In genomic region chr6:110329348-110329728, GRCh38 we compare ENCODE assay signal across 13 cellular contexts. TPM values are rescaled to one million over a fixed set of nuclear protein-coding genes. Genes with fewer than 3 reads are reported as not detected.
DNase-seq lines count a peak whose midpoint lies in the region; ATAC-seq and TF ChIP-seq lines count a peak whose summit lies in the region.
"Had no signal": no experiment of that assay in that cellular context is flagged by ENCODE, and none has a peak within 500 bp of the region (broad histone marks: within the 10 kb centered on the region; RNA-seq: fewer than 3 reads in every experiment).

No MANE protein-coding gene starts in this region.

- ATAC-seq in left cardiac atrium, result peak; percentile 45 to 66
- ATAC-seq in Right ventricle myocardium superior (ENCODE audit: poor library complexity), result no peak
- peak; percentile 50 for ATAC-seq in omental fat pad (ENCODE audit: low FRiP score)
- ATAC-seq: esophagus mucosa had no signal

- H3K36me3 ChIP-seq in esophagus muscularis mucosa, result no peaks in the 10 kb centered on the region

- WGBS in esophagus muscularis mucosa, result 21% methylated on average over 8 of the region's 8 CpGs

- no peaks in the 10 kb centered on the region for H3K9me3 ChIP-seq in esophagus muscularis mucosa

- DNase-seq in left cardiac atrium (no peak), Right ventricle myocardium superior (no peak), esophagus muscularis mucosa (ENCODE audit: extremely low spot score) (no peak), omental fat pad (ENCODE audit: low spot score) (no peak), ecto neural progenitor cell (ENCODE audit: low spot score) (no peak), epidermal melanocyte (ENCODE audit: insufficient read length, low spot score) (no peak), NCI-H510A treated with DMSO at 0.1 percent for 48 hours (lab: John Stamatoyannopoulos, UW) (no peak)
- no peak for DNase-seq in activated CD8-positive, alpha-beta memory T cell treated with anti-CD3 and anti-CD28 coated beads for 24 hours
- DNase-seq: activated CD4-positive, alpha-beta T cell treated with anti-CD3 and anti-CD28 coated beads for 4 hours; activated naive CD4-positive, alpha-beta T cell treated with anti-CD3 and anti-CD28 coated beads, Interleukin-2, amount 50 U/mL, for 16 hours; NCI-H2171 treated with DMSO at 0.1 percent for 48 hours; SHP77 had no signal

- H3K4me3 ChIP-seq in esophagus muscularis mucosa, result peak overlapping the region; percentile 35 to 50 (median 41)

- no peak for TF ChIP-seq EP300 in esophagus muscularis mucosa (IDR thresholded peaks at IDR 0.05)

- intact Hi-C loops in left cardiac atrium (cut with DNase I) (no loop called here), Right ventricle myocardium superior (cut with DNase I) (no loop called here), esophagus muscularis mucosa (cut with DNase I) (loop anchor here (5.0 kb wide), 1 partner anchor 38 kb away; no protein-coding TSS in a partner anchor)

- no peak for TF ChIP-seq CTCF in esophagus muscularis mucosa (IDR thresholded peaks at IDR 0.05)
- TF ChIP-seq CTCF in omental fat pad (IDR thresholded peaks at IDR 0.05), result no peak

- H3K27me3 ChIP-seq in esophagus muscularis mucosa, result no peaks in the 10 kb centered on the region

- H3K27ac ChIP-seq in esophagus muscularis mucosa (replicated peaks in 1 of 4), result peak overlapping the region; percentile 83 to 89 (median 84)

- no peak for TF ChIP-seq POLR2A in esophagus muscularis mucosa (IDR thresholded peaks at IDR 0.05; ENCODE audit: low read depth)

- peaks cover 15 to 100% (median 96%) of the 10 kb centered on the region in 4 donors for H3K4me1 ChIP-seq in esophagus muscularis mucosa

RNA-seq across cellular contexts. Expression of gene METTL24, which starts 28.8 kb away (rescaled TPM):
- total RNA-seq in left cardiac atrium, result 1 to 10 TPM; 1.7 to 2.1 TPM
- total RNA-seq in Right ventricle myocardium superior, result 0.91 TPM
- total RNA-seq in esophagus muscularis mucosa, result 10 to 100 TPM; 16.9 to 32.8 (median 23.5) TPM
- total RNA-seq in omental fat pad, result 1 to 10 TPM; 2.4 to 6.9 (median 2.7) TPM
- total RNA-seq: esophagus mucosa had no signal
